ENCODE assay signal across 8 cellular contexts in the genomic region with DNA sequence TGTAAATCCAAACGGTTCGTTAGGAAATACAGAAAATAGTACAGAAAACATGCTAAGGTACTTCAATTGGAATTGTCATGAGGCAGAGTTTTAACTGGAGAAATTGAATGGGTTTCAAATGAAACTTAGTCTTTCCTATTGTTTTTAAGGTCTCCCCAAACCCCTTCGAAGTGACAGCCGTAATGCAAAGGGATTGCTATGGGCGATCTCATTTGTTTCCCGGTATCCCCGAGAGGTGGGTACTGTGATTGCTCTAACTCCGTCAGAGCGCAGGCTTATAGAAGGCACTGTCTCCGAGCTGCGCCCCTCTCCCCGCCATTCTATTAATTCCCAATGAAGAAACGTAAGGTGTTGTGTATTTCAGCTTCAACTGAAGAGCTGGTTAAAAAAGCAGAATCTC. TPM values are rescaled to one million over a fixed set of nuclear protein-coding genes. Genes with fewer than 3 reads are reported as not detected.
DNase-seq lines count a peak whose midpoint lies in the region; TF ChIP-seq lines count a peak whose summit lies in the region.

No MANE protein-coding gene starts in this region.

- H3K4me1 ChIP-seq in smooth muscle cell (ENCODE audit: low read depth): no peaks in the 10 kb centered on the region

- CTCF ChIA-PET in HEK293T (lab: Yijun Ruan, JAX): interaction anchor here (1.0 kb wide), 1 partner anchor 10 kb away, joined by 3 read pairs; no protein-coding TSS in a partner anchor

- no peak for TF ChIP-seq CTCF in WI38 (IDR thresholded peaks at IDR 0.05; ENCODE audit: low read depth, low read length)
- no peak for TF ChIP-seq CTCF in glutamatergic neuron (IDR thresholded peaks at IDR 0.05; ENCODE audit: partially characterized antibody, unreplicated experiment)
- TF ChIP-seq CTCF in smooth muscle cell (IDR thresholded peaks at IDR 0.05; ENCODE audit: borderline replicate concordance, insufficient read depth, poor library complexity, severe bottlenecking): no peak

- H3K4me3 ChIP-seq in WI38 (ENCODE audit: low read depth, low read length) (peak overlapping the region; percentile 25), smooth muscle cell (peak overlapping the region; percentile 49)

- no peaks in the 10 kb centered on the region for H3F3A ChIP-seq in smooth muscle cell (ENCODE audit: low read depth)

- H3K36me3 ChIP-seq in smooth muscle cell (ENCODE audit: low read depth): no peaks in the 10 kb centered on the region

- H3K9me3 Mint-ChIP-seq in activated T-cell treated with anti-CD3 and anti-CD28 coated beads, Interleukin-2, amount 50 U/mL, for 24 hours: no peaks in the 10 kb centered on the region
- H3K9me3 Mint-ChIP-seq in glutamatergic neuron (ENCODE audit: unreplicated experiment): peaks cover 5% of the 10 kb centered on the region

- no peak overlapping the region for H3K27ac ChIP-seq in smooth muscle cell (ENCODE audit: low read depth)

- H3K4me1 Mint-ChIP-seq in activated T-cell treated with anti-CD3 and anti-CD28 coated beads, Interleukin-2, amount 50 U/mL, for 24 hours (ENCODE audit: low read depth): peaks cover 50% of the 10 kb centered on the region
- peaks cover 13% of the 10 kb centered on the region for H3K4me1 Mint-ChIP-seq in glutamatergic neuron (ENCODE audit: low read depth, unreplicated experiment)

- POLR2A ChIA-PET in HEK293T (lab: Yijun Ruan, JAX): interaction anchor here (1.5 kb wide), 1 partner anchor 21 kb away, joined by 5 read pairs; the partner anchor contains the start of gene RNF187

- peak overlapping the region; percentile 70 for H2AFZ ChIP-seq in smooth muscle cell (ENCODE audit: low read depth)

- H4K20me1 ChIP-seq in smooth muscle cell (ENCODE audit: low read depth): no peaks in the 10 kb centered on the region

- WGBS in smooth muscle cell (ENCODE audit: low lambda C conversion rate): 47% methylated on average over 13 of the region's 13 CpGs

- H3K79me2 ChIP-seq in smooth muscle cell (ENCODE audit: low read depth): no peaks in the 10 kb centered on the region

- DNase-seq in activated T-cell treated with anti-CD3 and anti-CD28 coated beads, Interleukin-2, amount 50 U/mL, for 24 hours: no peak
- DNase-seq in activated T-cell treated with anti-CD3 and anti-CD28 coated beads for 4 hours (no peak), glutamatergic neuron (no peak), smooth muscle cell (lab: John Stamatoyannopoulos, UW; ENCODE audit: unreplicated experiment) (no peak), HEK293T (ENCODE audit: extremely low spot score) (no peak), mesenteric fat pad (ENCODE audit: low spot score) (no peak), dermis blood vessel endothelial cell (no peak)

- H3K4me2 ChIP-seq in smooth muscle cell: peak overlapping the region; percentile 83

- peak overlapping the region; percentile 88 for H3K4me3 Mint-ChIP-seq in activated T-cell treated with anti-CD3 and anti-CD28 coated beads, Interleukin-2, amount 50 U/mL, for 24 hours
- H3K4me3 Mint-ChIP-seq in glutamatergic neuron (ENCODE audit: unreplicated experiment): peak overlapping the region; percentile 91

- H3K36me3 Mint-ChIP-seq in activated T-cell treated with anti-CD3 and anti-CD28 coated beads, Interleukin-2, amount 50 U/mL, for 24 hours (ENCODE audit: low read depth): peaks cover 5% of the 10 kb centered on the region
- H3K36me3 Mint-ChIP-seq in glutamatergic neuron (ENCODE audit: unreplicated experiment): no peaks in the 10 kb centered on the region

- H3K9ac ChIP-seq in smooth muscle cell (ENCODE audit: low read depth): no peak overlapping the region

- H3K27ac Mint-ChIP-seq in activated T-cell treated with anti-CD3 and anti-CD28 coated beads, Interleukin-2, amount 50 U/mL, for 24 hours: peak overlapping the region; percentile 93
- H3K27ac Mint-ChIP-seq in glutamatergic neuron (ENCODE audit: unreplicated experiment): peak overlapping the region; percentile 98

- peaks cover 97% of the 10 kb centered on the region for H3K27me3 ChIP-seq in smooth muscle cell (ENCODE audit: low read depth)

- peaks cover 12% of the 10 kb centered on the region for H3K27me3 Mint-ChIP-seq in activated T-cell treated with anti-CD3 and anti-CD28 coated beads, Interleukin-2, amount 50 U/mL, for 24 hours
- H3K27me3 Mint-ChIP-seq in glutamatergic neuron (ENCODE audit: unreplicated experiment): peaks cover 8% of the 10 kb centered on the region

- H3K9me3 ChIP-seq in smooth muscle cell (replicated peaks; ENCODE audit: low read depth): no peaks in the 10 kb centered on the region

TF ChIP-seq in HEK293T, 16 proteins besides CTCF, POLR2A, EP300 and RAD21:
- TF ChIP-seq TARDBP (IDR thresholded peaks at IDR 0.05): no peak

RNA-seq across cellular contexts. Expression of gene RNF187, which starts 22.0 kb away (rescaled TPM):
- total RNA-seq in glutamatergic neuron (ENCODE audit: unreplicated experiment): 201 TPM
- 35.9 and 36.4 TPM in 2 replicates for total RNA-seq in smooth muscle cell
- polyA plus RNA-seq in smooth muscle cell: 150 and 161 TPM in 2 replicates
- total RNA-seq in mesenteric fat pad: 82.4 TPM
- total RNA-seq in dermis blood vessel endothelial cell: 34.7 and 84.4 TPM in 2 replicates

RNA-seq across cellular contexts. Expression of gene TRIM17, which starts 48.5 kb away (rescaled TPM):
- total RNA-seq in glutamatergic neuron (ENCODE audit: unreplicated experiment): not detected
- 1.4 and 1.6 TPM in 2 replicates for total RNA-seq in smooth muscle cell
- 1.5 and 4.4 TPM in 2 replicates for polyA plus RNA-seq in smooth muscle cell
- total RNA-seq in mesenteric fat pad: not detected
- total RNA-seq in dermis blood vessel endothelial cell: not detected in 2 replicates

RNA-seq across cellular contexts. Expression of gene TRIM11, which starts 58.5 kb away (rescaled TPM):
- total RNA-seq in glutamatergic neuron (ENCODE audit: unreplicated experiment) (41.0 TPM), smooth muscle cell (7.8 and 14.6 TPM in 2 replicates), mesenteric fat pad (12.2 TPM), dermis blood vessel endothelial cell (19.4 and 20.1 TPM in 2 replicates)
- polyA plus RNA-seq in smooth muscle cell: 11.5 and 14.0 TPM in 2 replicates
